ENCODE assay signal across 20 cellular contexts in the genomic region with DNA sequence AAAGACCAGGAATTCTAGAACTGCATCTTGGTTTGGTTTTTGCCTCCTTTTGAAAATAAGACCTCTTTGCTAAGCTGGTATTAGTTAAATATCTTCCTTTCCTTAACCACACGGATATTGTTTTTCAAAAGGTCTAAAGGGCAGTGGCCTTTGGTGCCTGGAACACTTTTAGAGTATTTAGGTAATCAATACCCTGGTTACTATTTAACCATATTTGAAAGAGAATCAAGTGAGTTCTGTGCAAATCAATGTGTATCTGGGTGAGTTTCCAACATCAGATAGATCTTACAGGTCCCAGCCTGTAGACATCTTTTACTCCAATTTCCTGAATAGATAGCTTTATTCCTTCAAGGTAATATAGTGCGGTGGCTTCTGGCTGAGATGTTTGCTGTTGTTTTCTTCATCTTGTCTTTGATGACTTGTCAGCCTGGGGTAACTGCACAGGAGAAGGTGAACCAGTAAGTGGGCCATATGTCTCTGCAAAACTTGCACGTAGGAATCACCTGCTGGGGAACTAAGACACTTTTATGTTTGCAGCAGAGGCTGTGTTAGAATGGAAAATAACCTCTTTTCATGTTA. TPM values are rescaled to one million over a fixed set of nuclear protein-coding genes. Genes with fewer than 3 reads are reported as not detected.
DNase-seq lines count a peak whose midpoint lies in the region; ATAC-seq, FAIRE-seq and TF ChIP-seq lines count a peak whose summit lies in the region.
"Had no signal": no experiment of that assay in that cellular context is flagged by ENCODE, and none has a peak within 500 bp of the region (broad histone marks: within the 10 kb centered on the region; RNA-seq: fewer than 3 reads in every experiment).

A gene (plus strand): TSS at position 277 of the 579 bp plus-strand sequence. CDS start 105 bp downstream, at position 382.

- TF ChIP-seq RAD21 in HepG2 (CRISPR knock-in tag; IDR thresholded peaks at IDR 0.05) (no peak), neural cell (conservative IDR thresholded peaks at IDR 0.05) (peak; percentile 28)

- no peaks in the 10 kb centered on the region for H3K36me3 Mint-ChIP-seq in type B pancreatic cell
- H3K36me3 Mint-ChIP-seq: CD4-positive, CD25-positive, alpha-beta regulatory T cell; CD8-positive, alpha-beta memory T cell had no signal

- H3F3A ChIP-seq in neural cell (ENCODE audit: insufficient read depth, low read length, poor library complexity, severe bottlenecking), result peaks cover 3% of the 10 kb centered on the region

- intact Hi-C loops in HepG2 (cut with micrococcal nuclease; ENCODE audit: unreplicated experiment), result loop anchor here (1.0 to 2.0 kb wide), 3 partner anchors 56 to 206 kb away; a partner anchor contains a TSS

- peak; percentile 96 for FAIRE-seq in HepG2 (lab: Jason Lieb, UNC)
- FAIRE-seq: A204.1, G401.6, GM12891, GM19239 had no signal

- in situ Hi-C loops in HepG2 (cut with HindIII; ENCODE audit: extremely low pct_ligation_motif_present, low pct_unique_long_range_greater_than_20kb), result loop anchor here (5.0 kb wide), 1 partner anchor 58 kb away; no protein-coding TSS in a partner anchor

- H3K4me1 ChIP-seq in duodenal mucosa (ENCODE audit: control insufficient read depth in 1 of 2, insufficient read depth in 2 of 2, low read length in 2 of 2), result peaks cover 11 to 25% of the 10 kb centered on the region in 2 donors
- peaks cover 79% of the 10 kb centered on the region for H3K4me1 ChIP-seq in HepG2 (ENCODE audit: insufficient read depth, low read length)
- H3K4me1 ChIP-seq: BE2C, HAP-1 had no signal

- peak; percentile 96 for ATAC-seq in HepG2
- ATAC-seq in GM21447 (IDR thresholded peaks at IDR 0.05; ENCODE audit: unreplicated experiment), result no peak
- no peak for ATAC-seq in GM19452 (IDR thresholded peaks at IDR 0.05; ENCODE audit: unreplicated experiment)

- peak within 1 kb of the TSS; percentile 18 for H3K4me3 Mint-ChIP-seq in type B pancreatic cell
- H3K4me3 Mint-ChIP-seq: CD4-positive, CD25-positive, alpha-beta regulatory T cell; CD8-positive, alpha-beta memory T cell had no signal

- H3K27me3 ChIP-seq in duodenal mucosa (ENCODE audit: control insufficient read depth in 1 of 2, insufficient read depth in 2 of 2, low read length in 2 of 2), result no peaks in the 10 kb centered on the region
- H3K27me3 ChIP-seq in HepG2 (ENCODE audit: control insufficient read depth in 1 of 2, insufficient read depth in 2 of 2, low read length in 2 of 2), result no peaks in the 10 kb centered on the region
- H3K27me3 ChIP-seq in neural cell (ENCODE audit: insufficient read depth, low read depth, low read length), result no peaks in the 10 kb centered on the region
- H3K27me3 ChIP-seq: BE2C had no signal

- POLR2A ChIA-PET in HepG2 (lab: Yijun Ruan, JAX), result interaction anchor here (0.8 to 3.6 kb wide), 20 partner anchors 14 to 1426 kb away, joined by 3 to 63 read pairs (median 4); a partner anchor contains a TSS

- no peaks in the 10 kb centered on the region for H3K27me3 Mint-ChIP-seq in type B pancreatic cell
- H3K27me3 Mint-ChIP-seq: CD4-positive, CD25-positive, alpha-beta regulatory T cell had no signal

- no peak within 1 kb of the TSS for H3K27ac ChIP-seq in duodenal mucosa (ENCODE audit: low read depth, low read length)
- peak within 1 kb of the TSS; percentile 89 for H3K27ac ChIP-seq in HepG2 (ENCODE audit: extremely low read length, insufficient read depth, low read length)
- no peak within 1 kb of the TSS for H3K27ac ChIP-seq in neural cell (ENCODE audit: low read length)

- H4K20me1 ChIP-seq in HepG2 (ENCODE audit: insufficient read depth, low read length) (no peaks in the 10 kb centered on the region), neural cell (ENCODE audit: insufficient read depth) (no peaks in the 10 kb centered on the region)

- H3K79me2 ChIP-seq in HepG2 (ENCODE audit: insufficient read depth, low read length), result peaks cover 17% of the 10 kb centered on the region
- H3K79me2 ChIP-seq in neural cell (replicated peaks; ENCODE audit: insufficient read depth, low read length), result no peaks in the 10 kb centered on the region

- peak within 1 kb of the TSS; percentile 11 for H3K4me3 ChIP-seq in duodenal mucosa (ENCODE audit: low read depth in 1 of 2, low read length in 2 of 2)
- peak within 1 kb of the TSS; percentile 46 to 62 (median 49); a peak in 5 of 6 replicates for H3K4me3 ChIP-seq in HepG2 (replicated peaks in 1 of 3; ENCODE audit: insufficient read depth in 1 of 3, low read depth in 2 of 3, low read length in 3 of 3)
- H3K4me3 ChIP-seq in neural cell (ENCODE audit: low read length), result no peak within 1 kb of the TSS
- H3K4me3 ChIP-seq: HAP-1 had no signal

- TF ChIP-seq POLR2A in HepG2 (IDR thresholded peaks at IDR 0.05; ENCODE audit: insufficient read depth in 1 of 2, low read depth in 2 of 2, low read length in 2 of 2), result peak in 1 of 2 experiments; percentile 39; a peak in 3 of 4 replicates

- no TSS peak for BruUV-seq in HepG2 (replicated peaks; lab: Mats Ljungman, UMichigan)

- 0% methylated on average over 3 of the region's 3 CpGs for WGBS in HepG2 (ENCODE audit: low lambda C conversion rate)

- CTCF ChIA-PET in HepG2 (lab: Yijun Ruan, JAX; ENCODE audit: low intra/inter-chr PET ratio, low total read pairs), result no interaction called here

- H2AFZ ChIP-seq in HepG2 (ENCODE audit: low read length) (no peak within 1 kb of the TSS), neural cell (ENCODE audit: low read depth, low read length) (no peak within 1 kb of the TSS)

- H3K4me1 Mint-ChIP-seq in type B pancreatic cell (ENCODE audit: unreplicated experiment), result peaks cover 12% of the 10 kb centered on the region
- H3K4me1 Mint-ChIP-seq: CD4-positive, CD25-positive, alpha-beta regulatory T cell; CD8-positive, alpha-beta memory T cell had no signal

- H3K9me2 ChIP-seq in neural cell (ENCODE audit: insufficient read depth, low read length), result no peaks in the 10 kb centered on the region

- H3K4me2 ChIP-seq in HepG2 (ENCODE audit: low read depth, low read length), result peak within 1 kb of the TSS; percentile 87
- H3K4me2 ChIP-seq in neural cell (ENCODE audit: low read length), result no peak within 1 kb of the TSS

- no peak within 1 kb of the TSS for H3K27ac Mint-ChIP-seq in type B pancreatic cell
- H3K27ac Mint-ChIP-seq: CD4-positive, CD25-positive, alpha-beta regulatory T cell; CD8-positive, alpha-beta memory T cell had no signal

- no peaks in the 10 kb centered on the region for H3K9me3 ChIP-seq in duodenal mucosa (ENCODE audit: control insufficient read depth in 1 of 2, low read length in 2 of 2)
- no peaks in the 10 kb centered on the region for H3K9me3 ChIP-seq in HepG2 (ENCODE audit: low read length)
- H3K9me3 ChIP-seq in neural cell (ENCODE audit: low read length), result no peaks in the 10 kb centered on the region
- H3K9me3 ChIP-seq: BE2C, HAP-1 had no signal

- H3K9me3 Mint-ChIP-seq in type B pancreatic cell, result no peaks in the 10 kb centered on the region

- H3K9ac ChIP-seq in duodenal mucosa (ENCODE audit: low read depth in 1 of 2, low read length in 2 of 2) (no peak within 1 kb of the TSS), HepG2 (ENCODE audit: insufficient read depth, low read depth, low read length) (peak within 1 kb of the TSS; percentile 70), neural cell (ENCODE audit: low read length) (no peak within 1 kb of the TSS)

- TF ChIP-seq CTCF in HepG2 (CRISPR knock-in tag; IDR thresholded peaks at IDR 0.05) (no peak), neural cell (IDR thresholded peaks at IDR 0.05; ENCODE audit: poor library complexity, severe bottlenecking) (no peak), type B pancreatic cell (conservative IDR thresholded peaks at IDR 0.05) (no peak)

- TF ChIP-seq EP300 in HepG2 (IDR thresholded peaks at IDR 0.05; ENCODE audit: low read depth in 2 of 2, low read length in 2 of 2), result peak in 1 of 2 experiments; percentile 97; a peak in 2 of 4 replicates
- peak; percentile 56; the same call in 1 of the 2 replicates for TF ChIP-seq EP300 in HepG2 (CRISPR knock-in tag; IDR thresholded peaks at IDR 0.05; ENCODE audit: borderline replicate concordance)
- TF ChIP-seq EP300 in neural cell (conservative IDR thresholded peaks at IDR 0.05; ENCODE audit: poor library complexity, severe bottlenecking), result peak; percentile 51

- DNase-seq in HepG2 (ENCODE audit: low spot score) (peak; percentile 87), type B pancreatic cell (ENCODE audit: extremely low spot score, unreplicated experiment) (no peak), DMS53 (lab: John Stamatoyannopoulos, UW) (no peak)
- DNase-seq: ACHN; BE2C; C1 segment of cervical spinal cord; CD4-positive, CD25-positive, alpha-beta regulatory T cell; CD8-positive, alpha-beta memory T cell; COR-L47; DMS 273 treated with DMSO at 0.1 percent for 48 hours had no signal

- no peaks in the 10 kb centered on the region for H3K36me3 ChIP-seq in duodenal mucosa (ENCODE audit: control insufficient read depth in 1 of 2, insufficient read depth in 2 of 2, low read length in 2 of 2)
- no peaks in the 10 kb centered on the region for H3K36me3 ChIP-seq in HepG2 (replicated peaks in 1 of 2; ENCODE audit: control insufficient read depth in 1 of 2, insufficient read depth in 2 of 2, low read length in 2 of 2)
- no peaks in the 10 kb centered on the region for H3K36me3 ChIP-seq in neural cell (ENCODE audit: insufficient read depth, low read length)
- H3K36me3 ChIP-seq: BE2C, HAP-1 had no signal

RNA-seq across cellular contexts. Expression of the gene that starts here (rescaled TPM):
- total RNA-seq in HepG2 (2016; rRNA removed; fragmentation: Illumina TruSeq; extraction: Trizol), result 8.6 and 15.0 TPM in 2 replicates
- 1.9 and 2.2 TPM in 2 replicates for total RNA-seq in HepG2 (2016; cell fraction: cytosol; rRNA removed; fragmentation: Illumina TruSeq; extraction: Trizol; ENCODE audit: low read depth)
- 8.1 and 16.4 TPM in 2 replicates for total RNA-seq in HepG2 (2016; cell fraction: insoluble cytoplasmic fraction; rRNA removed; fragmentation: Illumina TruSeq; extraction: Trizol)
- total RNA-seq in HepG2 (2016; cell fraction: membrane; rRNA removed; fragmentation: Illumina TruSeq; extraction: Trizol), result 2.2 and 2.8 TPM in 2 replicates
- 18.2 and 18.5 TPM in 2 replicates for total RNA-seq in HepG2 (2016; cell fraction: nucleus; rRNA removed; fragmentation: Illumina TruSeq; extraction: Trizol)
- polyA plus RNA-seq in HepG2 (2011; rRNA removed), result 10.5 and 13.9 TPM in 2 replicates
- 7.0 and 11.2 TPM in 2 replicates for polyA plus RNA-seq in HepG2 (2011; cell fraction: cytosol; rRNA removed)
- 11.8 and 19.3 TPM in 2 replicates for polyA plus RNA-seq in HepG2 (2011; cell fraction: nucleus; rRNA removed)
- polyA plus RNA-seq in HepG2 (2012), result 13.4 and 17.8 TPM in 2 replicates
- 0.87 and 1.2 TPM in 2 replicates for polyA plus RNA-seq in HepG2 (2016; cell fraction: cytosol; fragmentation: Illumina TruSeq; extraction: Trizol; ENCODE audit: low read depth)
- 5.5 and 7.6 TPM in 2 replicates for polyA plus RNA-seq in HepG2 (2016; cell fraction: insoluble cytoplasmic fraction; fragmentation: Illumina TruSeq; extraction: Trizol; ENCODE audit: low read depth)
- polyA plus RNA-seq in HepG2 (2016; cell fraction: membrane; fragmentation: Illumina TruSeq; extraction: Trizol; ENCODE audit: low read depth), result 1.2 and 1.7 TPM in 2 replicates
- 16.2 and 17.1 TPM in 2 replicates for polyA plus RNA-seq in HepG2 (2016; cell fraction: nucleus; fragmentation: Illumina TruSeq; extraction: Trizol; ENCODE audit: insufficient read depth, low read depth)
- 9.1 TPM in 1 of 2 replicates, not detected in the other for polyA minus RNA-seq in HepG2 (2011; rRNA and poly(A)+ RNA removed; ENCODE audit: low replicate concordance)
- 3.6 and 6.2 TPM in 2 replicates for polyA minus RNA-seq in HepG2 (2011; cell fraction: cytosol; rRNA and poly(A)+ RNA removed)
- 12.5 and 18.2 TPM in 2 replicates for polyA minus RNA-seq in HepG2 (2011; cell fraction: nucleus; rRNA and poly(A)+ RNA removed)
- polyA plus RNA-seq in neural cell, result not detected in 2 replicates
- polyA minus RNA-seq in neural cell, result not detected in 2 replicates
- total RNA-seq in type B pancreatic cell (ENCODE audit: low replicate concordance), result 0.46 and 0.64 TPM in 2 replicates
- total RNA-seq: CD4-positive, CD25-positive, alpha-beta regulatory T cell; CD8-positive, alpha-beta memory T cell; H4 had no signal
- polyA plus RNA-seq: CD4-positive, CD25-positive, alpha-beta regulatory T cell; CD8-positive, alpha-beta memory T cell had no signal
